Comparison of ENCODE assay signal across 27 cellular contexts in genomic region chr5:125683669-125684068, GRCh38.
"Had no signal": no experiment of that assay in that cellular context is flagged by ENCODE, and none has a peak within 500 bp of the region (broad histone marks: within the 10 kb centered on the region; RNA-seq: fewer than 3 reads in every experiment).

No MANE protein-coding gene starts in this region.

- FAIRE-seq: bronchial epithelial cell had no signal

- H3K9me3 Mint-ChIP-seq: activated CD4-positive, alpha-beta T cell treated with anti-CD3 and anti-CD28 coated beads, Interleukin-2, amount 10 ng/mL, durations not matched to agents 7 days and 5 days; activated CD8-positive, alpha-beta T cell treated with anti-CD3 and anti-CD28 coated beads for 36 hours; stimulated activated naive CD8-positive, alpha-beta T cell treated with anti-CD3 and anti-CD28 coated beads, Interleukin-15, Interleukin-2, amounts not matched to agents 100 ng/mL and 50 ng/mL, for 24 hours; T-helper 2 cell treated with Interferon-gamma antibody and Interleukin-4, amounts not matched to agents 5 μg/mL and 100 μg/mL, for 36 hours had no signal

- H3K27ac Mint-ChIP-seq: activated CD4-positive, alpha-beta T cell treated with anti-CD3 and anti-CD28 coated beads, Interleukin-2, amount 10 ng/mL, durations not matched to agents 7 days and 5 days; activated CD8-positive, alpha-beta memory T cell treated with anti-CD3 and anti-CD28 coated beads, Interleukin-2, amount 10 ng/mL, durations not matched to agents 7 days and 5 days; activated CD8-positive, alpha-beta T cell treated with anti-CD3 and anti-CD28 coated beads for 36 hours; naive thymus-derived CD4-positive, alpha-beta T cell; stimulated activated naive CD8-positive, alpha-beta T cell treated with anti-CD3 and anti-CD28 coated beads, Interleukin-15, Interleukin-2, amounts not matched to agents 100 ng/mL and 50 ng/mL, for 24 hours; T-cell; T-helper 2 cell treated with Interferon-gamma antibody and Interleukin-4, amounts not matched to agents 5 μg/mL and 100 μg/mL, for 36 hours had no signal

- H3K27ac ChIP-seq: coronary artery, esophagus muscularis mucosa, neutrophil, ovary, psoas muscle, VCaP had no signal

- H3K36me3 Mint-ChIP-seq: activated CD8-positive, alpha-beta memory T cell treated with anti-CD3 and anti-CD28 coated beads, Interleukin-2, amount 10 ng/mL, durations not matched to agents 7 days and 5 days; naive thymus-derived CD4-positive, alpha-beta T cell; T-cell had no signal

- H3K4me3 ChIP-seq: coronary artery, esophagus muscularis mucosa, ovary, psoas muscle, thyroid gland had no signal

- ATAC-seq: activated CD4-positive, CD25-positive, alpha-beta regulatory T cell treated with anti-CD3 and anti-CD28 coated beads, Interleukin-2, amount 50 U/mL, for 24 hours; activated CD8-positive, alpha-beta memory T cell treated with anti-CD3 and anti-CD28 coated beads, Interleukin-2, amount 10 ng/mL, durations not matched to agents 7 days and 5 days; activated CD8-positive, alpha-beta T cell treated with anti-CD3 and anti-CD28 coated beads for 36 hours; left colon; naive thymus-derived CD4-positive, alpha-beta T cell; psoas muscle; right cardiac atrium; T-cell had no signal

- H3K27me3 ChIP-seq: esophagus muscularis mucosa, neutrophil, thyroid gland had no signal

- H3K4me3 Mint-ChIP-seq: activated CD4-positive, alpha-beta T cell treated with anti-CD3 and anti-CD28 coated beads, Interleukin-2, amount 10 ng/mL, durations not matched to agents 7 days and 5 days; activated CD8-positive, alpha-beta memory T cell treated with anti-CD3 and anti-CD28 coated beads, Interleukin-2, amount 10 ng/mL, durations not matched to agents 7 days and 5 days; activated CD8-positive, alpha-beta T cell treated with anti-CD3 and anti-CD28 coated beads for 36 hours; naive thymus-derived CD4-positive, alpha-beta T cell; stimulated activated naive CD8-positive, alpha-beta T cell treated with anti-CD3 and anti-CD28 coated beads, Interleukin-15, Interleukin-2, amounts not matched to agents 100 ng/mL and 50 ng/mL, for 24 hours; T-cell; T-helper 2 cell treated with Interferon-gamma antibody and Interleukin-4, amounts not matched to agents 5 μg/mL and 100 μg/mL, for 36 hours had no signal

- H3K4me1 Mint-ChIP-seq: activated CD4-positive, alpha-beta T cell treated with anti-CD3 and anti-CD28 coated beads, Interleukin-2, amount 10 ng/mL, durations not matched to agents 7 days and 5 days; activated CD8-positive, alpha-beta memory T cell treated with anti-CD3 and anti-CD28 coated beads, Interleukin-2, amount 10 ng/mL, durations not matched to agents 7 days and 5 days; naive thymus-derived CD4-positive, alpha-beta T cell; T-cell had no signal

- H3K4me1 ChIP-seq: psoas muscle had no signal

- H3K27me3 Mint-ChIP-seq: activated CD4-positive, alpha-beta T cell treated with anti-CD3 and anti-CD28 coated beads, Interleukin-2, amount 10 ng/mL, durations not matched to agents 7 days and 5 days; activated CD8-positive, alpha-beta memory T cell treated with anti-CD3 and anti-CD28 coated beads, Interleukin-2, amount 10 ng/mL, durations not matched to agents 7 days and 5 days; activated CD8-positive, alpha-beta T cell treated with anti-CD3 and anti-CD28 coated beads for 36 hours; naive thymus-derived CD4-positive, alpha-beta T cell; stimulated activated naive CD8-positive, alpha-beta T cell treated with anti-CD3 and anti-CD28 coated beads, Interleukin-15, Interleukin-2, amounts not matched to agents 100 ng/mL and 50 ng/mL, for 24 hours; T-cell had no signal

- H3K36me3 ChIP-seq: esophagus muscularis mucosa, neutrophil, ovary, thyroid gland had no signal

- H3K9me3 ChIP-seq: esophagus muscularis mucosa, neutrophil, ovary, psoas muscle, thyroid gland had no signal

- DNase-seq: activated CD4-positive, alpha-beta T cell treated with anti-CD3 and anti-CD28 coated beads, Interleukin-2, amount 10 ng/mL, durations not matched to agents 7 days and 5 days; activated CD8-positive, alpha-beta memory T cell treated with anti-CD3 and anti-CD28 coated beads, Interleukin-2, amount 10 ng/mL, durations not matched to agents 7 days and 5 days; activated CD8-positive, alpha-beta T cell treated with anti-CD3 and anti-CD28 coated beads for 36 hours; activated gamma-delta T cell; activated naive CD4-positive, alpha-beta T cell treated with anti-CD3 and anti-CD28 coated beads, Interleukin-2, amount 50 U/mL, for 16 hours; activated T-cell treated with anti-CD3 and anti-CD28 coated beads for 4 hours; aorta; glutamatergic neuron; hippocampal formation; left colon; mesendoderm; naive thymus-derived CD4-positive, alpha-beta T cell; ovary; psoas muscle; right cardiac atrium; stimulated activated CD4-positive, alpha-beta T cell treated with anti-CD3 and anti-CD28 coated beads, Interleukin-1b, Interleukin-23, amount 100 ng/mL, for 48 hours; substantia nigra; T-cell; thyroid gland had no signal
